ENCODE assay signal across 8 cellular contexts in genomic region chr2:239275037-239275685, GRCh38.
DNase-seq lines count a peak whose midpoint lies in the region; ATAC-seq, FAIRE-seq and TF ChIP-seq lines count a peak whose summit lies in the region.

No MANE protein-coding gene starts in this region.

- 30 to 44% (median 30%) methylated on average over 30 to 35 of the region's 35 CpGs for WGBS in psoas muscle, 3 donors
- 55 to 59% methylated on average over 23 to 32 of the region's 35 CpGs for WGBS in upper lobe of left lung, 2 donors

- H3K4me1 ChIP-seq in psoas muscle (peaks cover 94% of the 10 kb centered on the region), upper lobe of left lung (peaks cover 20 to 36% (median 29%) of the 10 kb centered on the region in 4 donors)

- TF ChIP-seq CTCF in psoas muscle (IDR thresholded peaks at IDR 0.05) (no peak), upper lobe of left lung (IDR thresholded peaks at IDR 0.05) (no peak)

- intact Hi-C loops in psoas muscle (cut with DNase I): no loop called here

- TF ChIP-seq EP300 in upper lobe of left lung (IDR thresholded peaks at IDR 0.05): peak in 1 of 4 donors; percentile 66

- peak overlapping the region; percentile 93 for H3K27ac ChIP-seq in psoas muscle
- peak overlapping the region; percentile 79 to 83 (median 82) for H3K27ac ChIP-seq in upper lobe of left lung

- TF ChIP-seq POLR2A in upper lobe of left lung (IDR thresholded peaks at IDR 0.05): peak in 1 of 4 donors; percentile 67

- peaks cover 0 to 3% of the 10 kb centered on the region in 2 donors for H3K36me3 ChIP-seq in psoas muscle (ENCODE audit: insufficient read depth in 1 of 2, low read depth in 1 of 2)
- no peaks in the 10 kb centered on the region for H3K36me3 ChIP-seq in upper lobe of left lung

- ATAC-seq in psoas muscle: peak; percentile 64 to 73 (median 68)
- ATAC-seq in upper lobe of left lung (ENCODE audit: low FRiP score in 2 of 2): peak; percentile 80 to 85

- DNase-seq in AG08396 (ENCODE audit: low spot score) (peak; percentile 93), GOT3 (lab: John Stamatoyannopoulos, UW) (peak; percentile 64), RPMI7951 (ENCODE audit: low read depth) (peak; percentile 99), frontal cortex (ENCODE audit: low spot score in 2 of 2) (peak; percentile 59 to 72), psoas muscle (peak; percentile 89 to 94), upper lobe of left lung (peak; percentile 88 to 92), NAMALWA (ENCODE audit: low spot score) (no peak)
- DNase-seq in activated naive CD4-positive, alpha-beta T cell (lab: John Stamatoyannopoulos, UW): peak in 3 of 4 experiments; percentile 45 to 70 (median 67)

- H3K27me3 ChIP-seq in psoas muscle (ENCODE audit: insufficient read depth in 3 of 3, low read length in 2 of 3) (no peaks in the 10 kb centered on the region), upper lobe of left lung (no peaks in the 10 kb centered on the region)

- FAIRE-seq in frontal cortex (lab: Jason Lieb, UNC): no peak

- H3K4me3 ChIP-seq in psoas muscle (peak overlapping the region; percentile 63), upper lobe of left lung (peak overlapping the region in 1 of 4 donors; percentile 8)

- H3K9me3 ChIP-seq in psoas muscle: no peaks in the 10 kb centered on the region
- H3K9me3 ChIP-seq in upper lobe of left lung: no peaks in the 10 kb centered on the region
